Comparison of ENCODE assay signal across 9 cellular contexts in genomic region chr1:206117151-206117948, GRCh38. TPM values are rescaled to one million over a fixed set of nuclear protein-coding genes. Genes with fewer than 3 reads are reported as not detected.
DNase-seq lines count a peak whose midpoint lies in the region; ATAC-seq and TF ChIP-seq lines count a peak whose summit lies in the region.
"Had no signal": no experiment of that assay in that cellular context is flagged by ENCODE, and none has a peak within 500 bp of the region (broad histone marks: within the 10 kb centered on the region; RNA-seq: fewer than 3 reads in every experiment).

TSS of gene AVPR1B (minus strand) at chr1:206117388. CDS start at chr1:206116890, 498 bp downstream.

- TF ChIP-seq POLR2A in sigmoid colon (IDR thresholded peaks at IDR 0.05), result no peak

- H3K36me3 Mint-ChIP-seq in activated naive CD4-positive, alpha-beta T cell treated with anti-CD3 and anti-CD28 coated beads, Interleukin-2, amount 50 U/mL, for 24 hours, result peaks cover 7% of the 10 kb centered on the region

- H3K27me3 ChIP-seq in right cardiac atrium (ENCODE audit: control insufficient read depth, insufficient read depth), result no peaks in the 10 kb centered on the region
- H3K27me3 ChIP-seq in sigmoid colon, result peaks cover 0 to 29% (median 21%) of the 10 kb centered on the region in 3 donors

- in situ Hi-C loops in G401 (cut with HindIII; ENCODE audit: low sequenced_read_pairs), result no loop called here

- H3K4me1 ChIP-seq in right cardiac atrium (ENCODE audit: control insufficient read depth, insufficient read depth, low read length), result no peaks in the 10 kb centered on the region
- peaks cover 0 to 14% (median 12%) of the 10 kb centered on the region in 4 donors for H3K4me1 ChIP-seq in sigmoid colon

- no peaks in the 10 kb centered on the region for H3K36me3 ChIP-seq in sigmoid colon

- TF ChIP-seq EP300 in sigmoid colon (IDR thresholded peaks at IDR 0.05), result no peak

- peak within 1 kb of the TSS; percentile 53 for H3K4me3 Mint-ChIP-seq in activated naive CD4-positive, alpha-beta T cell treated with anti-CD3 and anti-CD28 coated beads, Interleukin-2, amount 50 U/mL, for 24 hours

- H3K9me3 ChIP-seq in right cardiac atrium (ENCODE audit: control insufficient read depth, low read length), result no peaks in the 10 kb centered on the region
- H3K9me3 ChIP-seq in sigmoid colon, result peaks cover 0 to 11% (median 3%) of the 10 kb centered on the region in 4 donors

- peaks cover 16% of the 10 kb centered on the region for H3K9me3 Mint-ChIP-seq in activated naive CD4-positive, alpha-beta T cell treated with anti-CD3 and anti-CD28 coated beads, Interleukin-2, amount 50 U/mL, for 24 hours

- DNase-seq in G401 (ENCODE audit: low spot score) (peak; percentile 32), NCI-H146 treated with DMSO at 0.1 percent for 48 hours (lab: John Stamatoyannopoulos, UW; ENCODE audit: unreplicated experiment) (peak; percentile 53), right cardiac atrium (peak; percentile 65 to 87 (median 85)), sigmoid colon (no peak), NCI-H226 (no peak)

- TF ChIP-seq CTCF in sigmoid colon (IDR thresholded peaks at IDR 0.05), result no peak

- H3K27ac Mint-ChIP-seq in activated naive CD4-positive, alpha-beta T cell treated with anti-CD3 and anti-CD28 coated beads, Interleukin-2, amount 50 U/mL, for 24 hours, result peak within 1 kb of the TSS; percentile 5

- intact Hi-C loops in right cardiac atrium (cut with DNase I) (no loop called here), sigmoid colon (cut with DNase I) (no loop called here)

- ATAC-seq in right cardiac atrium (peak; percentile 86), GM21825 (IDR thresholded peaks at IDR 0.05; ENCODE audit: unreplicated experiment) (no peak), GM21723 (IDR thresholded peaks at IDR 0.05; ENCODE audit: unreplicated experiment) (no peak)

- peaks cover 11% of the 10 kb centered on the region for H3K4me1 Mint-ChIP-seq in activated naive CD4-positive, alpha-beta T cell treated with anti-CD3 and anti-CD28 coated beads, Interleukin-2, amount 50 U/mL, for 24 hours

- peaks cover 26% of the 10 kb centered on the region for H3K27me3 Mint-ChIP-seq in activated naive CD4-positive, alpha-beta T cell treated with anti-CD3 and anti-CD28 coated beads, Interleukin-2, amount 50 U/mL, for 24 hours

- WGBS in right cardiac atrium, result 1% methylated on average over 55 of the region's 55 CpGs
- 1 to 2% methylated on average over 55 of the region's 55 CpGs for WGBS in sigmoid colon, 2 donors

- H3K4me3 ChIP-seq in right cardiac atrium (ENCODE audit: low read length), result peak within 1 kb of the TSS; percentile 50
- H3K4me3 ChIP-seq in sigmoid colon, result peak within 1 kb of the TSS; percentile 0 to 51 (median 37)

- no peak within 1 kb of the TSS for H3K27ac ChIP-seq in right cardiac atrium (ENCODE audit: low read length)
- no peak within 1 kb of the TSS for H3K27ac ChIP-seq in sigmoid colon

RNA-seq across cellular contexts. Expression of gene AVPR1B, which starts in this region (rescaled TPM):
- not detected in 2 replicates for total RNA-seq in G401 (2014; rRNA removed; shearing (Covaris generic))
- total RNA-seq in right cardiac atrium (not detected), sigmoid colon (under 1 TPM in 1 of 4 donors, not detected in 3; 0.36 TPM)
- polyA plus RNA-seq in right cardiac atrium (0.07 TPM), sigmoid colon (under 1 TPM in 1 of 3 donors, not detected in 2; 0.23 TPM)
- total RNA-seq: SK-MEL-5 had no signal

Comparison
In these comparisons a context has a peak if more than half of its experiments do, and no peak if none do; other contexts are left out.
1. Peak in DNase-seq in G401; RNA of the gene not detected or under 1 TPM.
2. Peak in DNase-seq, ATAC-seq and H3K4me3 ChIP-seq in right cardiac atrium; RNA of the gene not detected or under 1 TPM.